In the genomic region with DNA sequence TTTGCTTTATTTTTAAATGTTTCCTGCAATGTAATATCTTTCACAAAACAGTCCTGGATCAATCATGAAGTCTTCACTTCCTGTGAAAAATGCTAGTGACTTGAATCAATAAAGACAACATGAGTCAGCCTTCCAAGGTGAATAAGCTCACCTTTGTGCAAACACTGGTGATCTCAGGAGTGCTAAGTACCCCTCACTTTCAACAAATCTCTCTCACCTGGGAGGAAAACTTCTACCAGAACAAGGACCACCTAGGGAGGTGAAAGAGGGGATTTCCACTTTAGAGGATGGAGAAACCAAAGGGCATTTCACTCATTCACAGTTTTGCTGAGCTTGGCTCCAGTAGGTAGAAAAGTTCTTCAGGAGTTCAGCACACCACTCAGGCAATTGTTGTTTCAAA, we compare ENCODE assay signal across 19 cellular contexts.
A peak's percentile ranks its signal among the peaks of the same experiment; 100 is the strongest.
DNase-seq lines count a peak whose midpoint lies in the region; ATAC-seq, FAIRE-seq and TF ChIP-seq lines count a peak whose summit lies in the region.
"Had no signal": no experiment of that assay in that cellular context is flagged by ENCODE, and none has a peak within 500 bp of the region (broad histone marks: within the 10 kb centered on the region; RNA-seq: fewer than 3 reads in every experiment).

No MANE protein-coding gene starts in this region.

- H3K27me3 ChIP-seq in HepG2 (ENCODE audit: control insufficient read depth in 1 of 2, insufficient read depth in 2 of 2, low read length in 2 of 2) (no peaks in the 10 kb centered on the region), right lobe of liver (no peaks in the 10 kb centered on the region), aorta (ENCODE audit: control insufficient read depth in 1 of 2, insufficient read depth in 2 of 2, low read length in 1 of 2) (no peaks in the 10 kb centered on the region)
- H3K27me3 ChIP-seq: BLaER1 treated with 17β-estradiol and CSF1 and Interleukin-3, amounts not matched to agents 10 nM and 100 nM; brain microvascular endothelial cell had no signal

- TF ChIP-seq RAD21 in HepG2 (CRISPR knock-in tag; IDR thresholded peaks at IDR 0.05) = no peak

- H3K27ac Mint-ChIP-seq in chondrocyte (ENCODE audit: unreplicated experiment) = peak overlapping the region; percentile 74
- H3K27ac Mint-ChIP-seq: activated naive CD8-positive, alpha-beta T cell; T-helper 2 cell treated with Interferon-gamma antibody and Interleukin-4, amounts not matched to agents 5 μg/mL and 100 μg/mL, for 36 hours had no signal

- no peak for ATAC-seq in HepG2
- ATAC-seq in right lobe of liver = no peak
- ATAC-seq in aorta (ENCODE audit: low FRiP score) = no peak
- ATAC-seq in HG02885 (IDR thresholded peaks at IDR 0.05; ENCODE audit: poor library complexity, unreplicated experiment) = no peak
- ATAC-seq: left lobe of liver, mucosa of descending colon had no signal

- H4K20me1 ChIP-seq in HepG2 (ENCODE audit: insufficient read depth, low read length) = no peaks in the 10 kb centered on the region
- H4K20me1 ChIP-seq: BLaER1 treated with 17β-estradiol and CSF1 and Interleukin-3, amounts not matched to agents 10 nM and 100 nM had no signal

- H3K9me3 ChIP-seq in HepG2 (ENCODE audit: low read length) (no peaks in the 10 kb centered on the region), right lobe of liver (no peaks in the 10 kb centered on the region), aorta (ENCODE audit: control insufficient read depth, low read length) (no peaks in the 10 kb centered on the region)
- H3K9me3 ChIP-seq: mucosa of descending colon had no signal

- no TSS peak for BruUV-seq in HepG2 (replicated peaks; lab: Mats Ljungman, UMichigan)

- H3K36me3 Mint-ChIP-seq in chondrocyte (ENCODE audit: low read depth) = peaks cover 58% of the 10 kb centered on the region
- H3K36me3 Mint-ChIP-seq: activated naive CD8-positive, alpha-beta T cell had no signal

- POLR2A ChIA-PET in HepG2 (lab: Yijun Ruan, JAX) = no interaction called here

- DNase-seq in HepG2 (ENCODE audit: low spot score) (peak; percentile 12), right lobe of liver (no peak), chondrocyte (ENCODE audit: low spot score) (no peak), kidney tubule cell (ENCODE audit: low spot score) (peak; percentile 57), aorta (no peak), SIG-M5 treated with dmso at 0.1 percent for 504 hours (lab: John Stamatoyannopoulos, UW; ENCODE audit: unreplicated experiment) (no peak), NCI-H2029 (lab: John Stamatoyannopoulos, UW) (no peak)
- DNase-seq: brain microvascular endothelial cell, cortex of kidney, GDM1, mucosa of descending colon, NCI-H1436 treated with DMSO at 0.1 percent for 48 hours, NCI-H2227 treated with DMSO at 0.1 percent for 48 hours, substantia nigra had no signal

- H3K79me2 ChIP-seq in HepG2 (ENCODE audit: insufficient read depth, low read length) = no peaks in the 10 kb centered on the region

- H3K4me1 Mint-ChIP-seq in chondrocyte (ENCODE audit: low read depth) = peaks cover 92% of the 10 kb centered on the region

- TF ChIP-seq EP300 in HepG2 (IDR thresholded peaks at IDR 0.05; ENCODE audit: low read depth in 2 of 2, low read length in 2 of 2) (no peak), HepG2 (CRISPR knock-in tag; IDR thresholded peaks at IDR 0.05; ENCODE audit: borderline replicate concordance) (no peak)

- no peak overlapping the region for H3K9ac ChIP-seq in HepG2 (ENCODE audit: insufficient read depth, low read depth, low read length)
- H3K9ac ChIP-seq: BLaER1 treated with 17β-estradiol and CSF1 and Interleukin-3, amounts not matched to agents 10 nM and 100 nM had no signal

- no peak overlapping the region for H3K4me3 Mint-ChIP-seq in chondrocyte (ENCODE audit: unreplicated experiment)
- H3K4me3 Mint-ChIP-seq: activated naive CD8-positive, alpha-beta T cell; T-helper 2 cell treated with Interferon-gamma antibody and Interleukin-4, amounts not matched to agents 5 μg/mL and 100 μg/mL, for 36 hours had no signal

- no peak for FAIRE-seq in HepG2 (lab: Jason Lieb, UNC)

- no peaks in the 10 kb centered on the region for H3K9me3 Mint-ChIP-seq in chondrocyte (ENCODE audit: low read depth)
- H3K9me3 Mint-ChIP-seq: T-helper 2 cell treated with Interferon-gamma antibody and Interleukin-4, amounts not matched to agents 5 μg/mL and 100 μg/mL, for 36 hours had no signal

- no peaks in the 10 kb centered on the region for H3K36me3 ChIP-seq in HepG2 (replicated peaks in 1 of 2; ENCODE audit: control insufficient read depth in 1 of 2, insufficient read depth in 2 of 2, low read length in 2 of 2)
- no peaks in the 10 kb centered on the region for H3K36me3 ChIP-seq in right lobe of liver
- peaks cover 2 to 7% of the 10 kb centered on the region in 2 donors for H3K36me3 ChIP-seq in aorta (ENCODE audit: control insufficient read depth in 1 of 2, insufficient read depth in 2 of 2, low read length in 1 of 2)

- intact Hi-C loops in HepG2 (cut with micrococcal nuclease; ENCODE audit: unreplicated experiment) (no loop called here), right lobe of liver (cut with DNase I) (no loop called here), aorta (cut with DNase I) (loop anchor here in 1 of 2 donors (5.0 to 10.0 kb wide), 2 partner anchors 62 to 221 kb away; no protein-coding TSS in a partner anchor)

- H3K4me3 ChIP-seq in HepG2 (replicated peaks in 1 of 3; ENCODE audit: insufficient read depth in 1 of 3, low read depth in 2 of 3, low read length in 3 of 3) (no peak overlapping the region), right lobe of liver (no peak overlapping the region), aorta (ENCODE audit: low read length in 2 of 2) (no peak overlapping the region)
- H3K4me3 ChIP-seq: BLaER1 treated with 17β-estradiol and CSF1 and Interleukin-3, amounts not matched to agents 10 nM and 100 nM; mucosa of descending colon had no signal

- H3K4me1 ChIP-seq in HepG2 (ENCODE audit: insufficient read depth, low read length) (peaks cover 22% of the 10 kb centered on the region), right lobe of liver (no peaks in the 10 kb centered on the region), aorta (ENCODE audit: control insufficient read depth in 1 of 2, insufficient read depth in 2 of 2, low read length in 2 of 2) (peaks cover 9 to 35% of the 10 kb centered on the region in 2 donors)
- H3K4me1 ChIP-seq: BLaER1 treated with 17β-estradiol and CSF1 and Interleukin-3, amounts not matched to agents 10 nM and 100 nM had no signal

- no peak overlapping the region for H2AFZ ChIP-seq in HepG2 (ENCODE audit: low read length)

- H3K27ac ChIP-seq in HepG2 (ENCODE audit: extremely low read length, insufficient read depth, low read length) = no peak overlapping the region
- no peak overlapping the region for H3K27ac ChIP-seq in right lobe of liver
- H3K27ac ChIP-seq in aorta (ENCODE audit: low read depth in 1 of 2, low read length in 2 of 2) = peak overlapping the region; percentile 4 to 67
- H3K27ac ChIP-seq: BLaER1 treated with 17β-estradiol and CSF1 and Interleukin-3, amounts not matched to agents 10 nM and 100 nM; brain microvascular endothelial cell had no signal

- H3K4me2 ChIP-seq in HepG2 (ENCODE audit: low read depth, low read length) = no peak overlapping the region
- H3K4me2 ChIP-seq: BLaER1 treated with 17β-estradiol and CSF1 and Interleukin-3, amounts not matched to agents 10 nM and 100 nM had no signal

- no peaks in the 10 kb centered on the region for H3K27me3 Mint-ChIP-seq in chondrocyte (ENCODE audit: low read depth)
- H3K27me3 Mint-ChIP-seq: activated naive CD8-positive, alpha-beta T cell had no signal

- in situ Hi-C loops in HepG2 (cut with HindIII; ENCODE audit: extremely low pct_ligation_motif_present, low pct_unique_long_range_greater_than_20kb) = no loop called here

- TF ChIP-seq CTCF in HepG2 (CRISPR knock-in tag; IDR thresholded peaks at IDR 0.05) = no peak
- TF ChIP-seq CTCF in right lobe of liver (IDR thresholded peaks at IDR 0.05) = no peak
- no peak for TF ChIP-seq CTCF in chondrocyte (IDR thresholded peaks at IDR 0.05)

- TF ChIP-seq POLR2A in HepG2 (IDR thresholded peaks at IDR 0.05; ENCODE audit: insufficient read depth in 1 of 2, low read depth in 2 of 2, low read length in 2 of 2) (no peak), right lobe of liver (IDR thresholded peaks at IDR 0.05) (no peak)

- CTCF ChIA-PET in HepG2 (lab: Yijun Ruan, JAX; ENCODE audit: low intra/inter-chr PET ratio, low total read pairs) = interaction anchor here (1.6 kb wide), 1 partner anchor 154 kb away, joined by 4 read pairs; no protein-coding TSS in a partner anchor

TF ChIP-seq in HepG2, 621 proteins besides CTCF, POLR2A, EP300 and RAD21 (continues in another document):
- TF ChIP-seq FOXA1 (IDR thresholded peaks at IDR 0.05) (no peak), FOXA1 (CRISPR knock-in tag; IDR thresholded peaks at IDR 0.05) (peak; percentile 22; the same call in 1 of the 2 replicates), ZNF788 (CRISPR knock-in tag; IDR thresholded peaks at IDR 0.05; ENCODE audit: borderline replicate concordance) (no peak), HIVEP1 (CRISPR knock-in tag; IDR thresholded peaks at IDR 0.05) (no peak), NFKB2 (CRISPR knock-in tag; IDR thresholded peaks at IDR 0.05; ENCODE audit: borderline replicate concordance) (no peak)
- TF ChIP-seq, protein P1, sequence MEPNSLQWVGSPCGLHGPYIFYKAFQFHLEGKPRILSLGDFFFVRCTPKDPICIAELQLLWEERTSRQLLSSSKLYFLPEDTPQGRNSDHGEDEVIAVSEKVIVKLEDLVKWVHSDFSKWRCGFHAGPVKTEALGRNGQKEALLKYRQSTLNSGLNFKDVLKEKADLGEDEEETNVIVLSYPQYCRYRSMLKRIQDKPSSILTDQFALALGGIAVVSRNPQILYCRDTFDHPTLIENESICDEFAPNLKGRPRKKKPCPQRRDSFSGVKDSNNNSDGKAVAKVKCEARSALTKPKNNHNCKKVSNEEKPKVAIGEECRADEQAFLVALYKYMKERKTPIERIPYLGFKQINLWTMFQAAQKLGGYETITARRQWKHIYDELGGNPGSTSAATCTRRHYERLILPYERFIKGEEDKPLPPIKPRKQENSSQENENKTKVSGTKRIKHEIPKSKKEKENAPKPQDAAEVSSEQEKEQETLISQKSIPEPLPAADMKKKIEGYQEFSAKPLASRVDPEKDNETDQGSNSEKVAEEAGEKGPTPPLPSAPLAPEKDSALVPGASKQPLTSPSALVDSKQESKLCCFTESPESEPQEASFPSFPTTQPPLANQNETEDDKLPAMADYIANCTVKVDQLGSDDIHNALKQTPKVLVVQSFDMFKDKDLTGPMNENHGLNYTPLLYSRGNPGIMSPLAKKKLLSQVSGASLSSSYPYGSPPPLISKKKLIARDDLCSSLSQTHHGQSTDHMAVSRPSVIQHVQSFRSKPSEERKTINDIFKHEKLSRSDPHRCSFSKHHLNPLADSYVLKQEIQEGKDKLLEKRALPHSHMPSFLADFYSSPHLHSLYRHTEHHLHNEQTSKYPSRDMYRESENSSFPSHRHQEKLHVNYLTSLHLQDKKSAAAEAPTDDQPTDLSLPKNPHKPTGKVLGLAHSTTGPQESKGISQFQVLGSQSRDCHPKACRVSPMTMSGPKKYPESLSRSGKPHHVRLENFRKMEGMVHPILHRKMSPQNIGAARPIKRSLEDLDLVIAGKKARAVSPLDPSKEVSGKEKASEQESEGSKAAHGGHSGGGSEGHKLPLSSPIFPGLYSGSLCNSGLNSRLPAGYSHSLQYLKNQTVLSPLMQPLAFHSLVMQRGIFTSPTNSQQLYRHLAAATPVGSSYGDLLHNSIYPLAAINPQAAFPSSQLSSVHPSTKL (CRISPR knock-in tag; IDR thresholded peaks at IDR 0.05) = 0 out of 2 replicates have a peak, but pooled peaks have one; percentile 21

Comparison
In these comparisons a context has a peak if more than half of its experiments do, and no peak if none do; other contexts are left out.
1. DNase-seq: peak in HepG2 (single experiment) and kidney tubule cell (single experiment); none in right lobe of liver (0 of 3), chondrocyte (single experiment), aorta (0 of 2), SIG-M5 treated with dmso at 0.1 percent for 504 hours (single experiment) and NCI-H2029 (single experiment).
2. H3K27ac ChIP-seq: peak in aorta (2 of 2); none in HepG2 (single experiment) and right lobe of liver (0 of 3).